32 cellular contexts compared by ENCODE assay signal in genomic region chr7:1064581-1064980, GRCh38. TPM values are rescaled to one million over a fixed set of nuclear protein-coding genes. Genes with fewer than 3 reads are reported as not detected.
"Had no signal": no experiment of that assay in that cellular context is flagged by ENCODE, and none has a peak within 500 bp of the region (broad histone marks: within the 10 kb centered on the region; RNA-seq: fewer than 3 reads in every experiment).

No MANE protein-coding gene starts in this region.

- H3K36me3 ChIP-seq: SJSA1 had no signal

- DNase-seq: activated B cell treated with CpG ODN at 0.5 μM for 24 hours; activated CD4-positive, alpha-beta memory T cell treated with anti-CD3 and anti-CD28 coated beads for 36 hours; activated CD4-positive, alpha-beta T cell treated with anti-CD3 and anti-CD28 coated beads for 4 hours; activated CD4-positive, alpha-beta T cell treated with anti-CD3 and anti-CD28 coated beads, Interleukin-2, amount 50 U/mL, for 1 hour; activated CD4-positive, CD25-positive, alpha-beta regulatory T cell treated with anti-CD3 and anti-CD28 coated beads, Interleukin-2, amount 50 U/mL, for 72 hours; activated CD8-positive, alpha-beta memory T cell treated with anti-CD3 and anti-CD28 coated beads, Interleukin-2, amount 50 U/mL, for 4 hours; activated gamma-delta T cell treated with Interleukin-2 at 50 U/mL for 16 hours; activated naive CD4-positive, alpha-beta T cell treated with anti-CD3 and anti-CD28 coated beads for 36 hours; activated naive CD8-positive, alpha-beta T cell treated with anti-CD3 and anti-CD28 coated beads, Interleukin-2, amount 50 U/mL, for 24 hours; activated T-cell treated with anti-CD3 and anti-CD28 coated beads for 4 hours; activated T-cell treated with anti-CD3 and anti-CD28 coated beads, Interleukin-2, amount 50 U/mL, for 4 hours; anterior cingulate cortex; central memory CD4-positive, alpha-beta T cell; NCI-H1048; NCI-H1436 treated with DMSO at 0.1 percent for 48 hours; NCI-H1694 treated with DMSO at 0.1 percent for 48 hours; NCI-H2029; NCI-H510A; NCI-H526; NCI-H748 treated with DMSO at 0.1 percent for 48 hours; NK-92 treated with Interleukin-12 subunit alpha and Interleukin-12 subunit beta, amount 100 ng/mL, for 24 hours; PC-9; SHP77 treated with DMSO at 0.1 percent for 48 hours; SK-N-SH; T-cell; T-helper 17 cell had no signal

- FAIRE-seq: bronchial epithelial cell, RCC 7860 had no signal

- H2AFZ ChIP-seq: PC-9 had no signal

- H3K9me2 ChIP-seq: SK-N-SH had no signal

- H3K9me3 ChIP-seq: SJSA1, SK-N-SH had no signal

- H3K4me2 ChIP-seq: KMS-11, PC-9, SK-N-SH had no signal

- H3K9ac ChIP-seq: KMS-11, SK-N-SH had no signal

- H3K27ac ChIP-seq: KMS-11, PC-9, SJSA1, VCaP had no signal

- H3K4me3 ChIP-seq: PC-9, SJSA1 had no signal

- H3K27me3 ChIP-seq: SJSA1 had no signal

- ATAC-seq: activated naive CD8-positive, alpha-beta T cell treated with anti-CD3 and anti-CD28 coated beads, Interleukin-2, amount 50 U/mL, for 24 hours; T-helper 17 cell had no signal

RNA-seq across cellular contexts. Expression of gene GPER1, which starts 23.3 kb away (rescaled TPM):
- total RNA-seq: activated naive CD4-positive, alpha-beta T cell treated with anti-CD3 and anti-CD28 coated beads for 36 hours; activated T-helper 1 cell treated with anti-CD3 and anti-CD28 coated beads, Interleukin-12 subunit alpha, Interleukin-12 subunit beta, Interleukin-2, Interleukin-4 antibody, amounts not matched to agents 30 ng/mL and 10 ng/mL and 1 ng/mL, durations not matched to agents 14 hours and 24 hours and 36 hours; SJSA1 had no signal
